ENCODE assay signal across 8 cellular contexts in the genomic region with DNA sequence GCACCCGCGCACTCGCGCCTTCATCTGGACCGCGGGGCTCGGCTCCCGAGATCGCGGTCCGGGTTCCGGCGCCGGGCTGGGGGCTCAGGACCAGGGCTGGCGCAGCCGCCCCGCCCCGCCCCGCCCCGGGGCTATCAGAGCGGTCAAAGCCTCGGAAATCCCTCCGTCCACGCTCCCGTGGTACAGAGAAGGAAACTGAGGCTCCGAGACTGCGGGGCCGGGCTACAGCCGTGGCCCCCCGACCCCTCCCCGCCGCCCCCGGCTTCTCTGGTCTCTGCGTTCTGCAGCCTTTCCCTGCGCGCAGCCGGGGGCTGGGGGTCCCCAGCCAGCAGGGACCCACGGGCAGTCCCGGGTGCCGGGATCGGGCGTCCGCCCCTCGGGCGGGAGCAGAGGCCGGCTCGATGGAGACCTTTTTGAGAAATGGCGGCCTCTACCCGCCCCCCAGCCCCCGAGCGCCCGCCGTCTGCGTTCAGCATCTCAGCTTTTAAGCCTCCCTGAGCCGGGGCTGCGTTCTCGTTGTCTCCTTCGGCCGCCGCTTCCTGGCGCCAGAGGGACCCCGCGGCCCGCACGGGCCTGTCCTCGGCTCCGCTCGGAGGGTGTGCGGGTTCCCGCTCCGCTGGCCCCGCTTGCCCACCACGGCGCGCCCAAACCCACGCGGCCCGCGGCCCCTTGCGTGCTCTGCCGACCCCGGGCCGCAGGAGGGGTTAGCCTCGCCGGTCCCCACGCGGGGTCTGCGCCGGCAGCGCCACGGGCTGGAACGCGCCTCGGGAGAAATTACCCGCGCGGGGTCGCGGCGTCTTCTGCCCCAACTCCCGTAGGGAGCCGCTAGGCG. TPM values are rescaled to one million over a fixed set of nuclear protein-coding genes. Genes with fewer than 3 reads are reported as not detected.
DNase-seq lines count a peak whose midpoint lies in the region; ATAC-seq and TF ChIP-seq lines count a peak whose summit lies in the region.

No MANE protein-coding gene starts in this region.

- H2AFZ ChIP-seq in ACC112 (ENCODE audit: low read length, unreplicated experiment) (no peak overlapping the region), parathyroid adenoma (peak overlapping the region; percentile 33)

- no peaks in the 10 kb centered on the region for H3K79me2 ChIP-seq in ACC112 (ENCODE audit: control insufficient read depth, insufficient read depth, low read length, unreplicated experiment)
- no peaks in the 10 kb centered on the region for H3K79me2 ChIP-seq in parathyroid adenoma

- ATAC-seq in HG03378 (IDR thresholded peaks at IDR 0.05; ENCODE audit: unreplicated experiment) (no peak), GM18868 (IDR thresholded peaks at IDR 0.05; ENCODE audit: unreplicated experiment) (no peak)

- TF ChIP-seq CTCF in HFF-Myc (IDR thresholded peaks at IDR 0.05; ENCODE audit: low read depth, low read length, missing control alignments): peak; percentile 47
- peak; percentile 61 for TF ChIP-seq CTCF in fibroblast of the aortic adventitia (IDR thresholded peaks at IDR 0.05; ENCODE audit: insufficient read depth, low read length)
- peak; percentile 24 for TF ChIP-seq CTCF in parathyroid adenoma (IDR thresholded peaks at IDR 0.05)

- DNase-seq in HFF-Myc (ENCODE audit: extremely low read depth, low read depth): no peak
- peak; percentile 26 for DNase-seq in activated CD4-positive, alpha-beta T cell treated with anti-CD3 and anti-CD28 coated beads, Interleukin-2, amount 50 U/mL, for 1 hour
- peak; percentile 36 for DNase-seq in fibroblast of the aortic adventitia (ENCODE audit: low read depth)
- DNase-seq in foreskin melanocyte: no peak

- H3K36me3 ChIP-seq in ACC112 (ENCODE audit: insufficient read depth, low read length): no peaks in the 10 kb centered on the region
- H3K36me3 ChIP-seq in parathyroid adenoma (ENCODE audit: control insufficient read depth, insufficient read depth, low read length): no peaks in the 10 kb centered on the region

- no peak overlapping the region for H3K9ac ChIP-seq in parathyroid adenoma

- peak overlapping the region; percentile 70 for H3K4me3 ChIP-seq in ACC112 (ENCODE audit: low read depth, low read length)
- H3K4me3 ChIP-seq in HFF-Myc (replicated peaks; ENCODE audit: low read depth, low read length): 0 out of 2 replicates have a peak overlapping the region, but pooled peaks have one; percentile 15
- H3K4me3 ChIP-seq in fibroblast of the aortic adventitia (ENCODE audit: low read depth, low read length): peak overlapping the region; percentile 41
- no peak overlapping the region for H3K4me3 ChIP-seq in parathyroid adenoma (ENCODE audit: low read depth, low read length)

- H3K4me1 ChIP-seq in ACC112 (ENCODE audit: control insufficient read depth, insufficient read depth, low read length, unreplicated experiment): peaks cover 5% of the 10 kb centered on the region
- no peaks in the 10 kb centered on the region for H3K4me1 ChIP-seq in parathyroid adenoma

- H3K27me3 ChIP-seq in ACC112 (ENCODE audit: insufficient read depth, low read length): peaks cover 46% of the 10 kb centered on the region
- peaks cover 23% of the 10 kb centered on the region for H3K27me3 ChIP-seq in parathyroid adenoma (ENCODE audit: control insufficient read depth, insufficient read depth, low read length)

- no peak overlapping the region for H3K4me2 ChIP-seq in parathyroid adenoma (ENCODE audit: low read length)

- H3K27ac ChIP-seq in ACC112 (ENCODE audit: low read depth, low read length): no peak overlapping the region
- no peak overlapping the region for H3K27ac ChIP-seq in parathyroid adenoma

- no peaks in the 10 kb centered on the region for H3K9me3 ChIP-seq in parathyroid adenoma (ENCODE audit: control insufficient read depth, low read length)

RNA-seq across cellular contexts. Expression of gene NPTX1, which starts 1.5 kb away (rescaled TPM):
- 0.57 and 191 TPM in 2 replicates for total RNA-seq in fibroblast of the aortic adventitia (ENCODE audit: low replicate concordance)

Comparison
In these comparisons a context has a peak if more than half of its experiments do, and no peak if none do; other contexts are left out.
1. DNase-seq: peak in activated CD4-positive, alpha-beta T cell treated with anti-CD3 and anti-CD28 coated beads, Interleukin-2, amount 50 U/mL, for 1 hour (single experiment) and fibroblast of the aortic adventitia (single experiment); none in HFF-Myc (single experiment) and foreskin melanocyte (single experiment).
2. Peak in every context shown above with its lines, with median percentiles within 50 percentile points of each other: CTCF ChIP-seq.